9 cellular contexts compared by ENCODE assay signal in the genomic region with DNA sequence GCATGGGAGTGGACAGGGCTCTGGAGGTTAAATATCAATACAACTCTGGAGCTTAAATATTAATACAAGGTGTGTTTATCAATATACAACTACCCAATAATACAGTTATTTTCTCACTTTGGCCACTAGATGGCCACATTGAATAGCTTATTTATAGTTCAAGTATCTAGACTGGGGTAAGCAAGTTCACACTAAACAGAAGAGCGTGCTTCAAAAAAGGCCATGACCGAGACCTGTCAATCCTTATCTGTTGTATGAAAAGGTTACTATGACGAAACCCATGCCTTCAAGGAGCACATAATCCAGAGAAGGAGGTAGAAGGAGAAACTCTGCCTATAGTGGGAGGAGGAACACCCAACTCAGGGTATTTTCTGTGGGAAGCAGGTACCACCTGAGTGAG. TPM values are rescaled to one million over a fixed set of nuclear protein-coding genes. Genes with fewer than 3 reads are reported as not detected.
A peak's percentile ranks its signal among the peaks of the same experiment; 100 is the strongest.
DNase-seq lines count a peak whose midpoint lies in the region; ATAC-seq lines count a peak whose summit lies in the region.
"Had no signal": no experiment of that assay in that cellular context is flagged by ENCODE, and none has a peak within 500 bp of the region (broad histone marks: within the 10 kb centered on the region; RNA-seq: fewer than 3 reads in every experiment).

No MANE protein-coding gene starts in this region.

- H3K4me3 Mint-ChIP-seq in activated CD4-positive, alpha-beta memory T cell treated with anti-CD3 and anti-CD28 coated beads, Interleukin-2, amount 10 ng/mL, durations not matched to agents 7 days and 5 days: no peak overlapping the region

- H3K36me3 Mint-ChIP-seq in activated CD4-positive, alpha-beta memory T cell treated with anti-CD3 and anti-CD28 coated beads, Interleukin-2, amount 10 ng/mL, durations not matched to agents 7 days and 5 days (ENCODE audit: low read depth): no peaks in the 10 kb centered on the region

- CTCF ChIA-PET in activated CD4-positive, alpha-beta memory T cell treated with anti-CD3 and anti-CD28 coated beads, Interleukin-2, amount 10 ng/mL, durations not matched to agents 7 days and 5 days (lab: Charles Lee): interaction anchor here (0.6 to 5.8 kb wide), 34 partner anchors 9 to 455 kb away, joined by 3 to 49 read pairs (median 4); a partner anchor contains a TSS

- H3K27me3 Mint-ChIP-seq in activated CD4-positive, alpha-beta memory T cell treated with anti-CD3 and anti-CD28 coated beads, Interleukin-2, amount 10 ng/mL, durations not matched to agents 7 days and 5 days: no peaks in the 10 kb centered on the region

- no peaks in the 10 kb centered on the region for H3K9me3 Mint-ChIP-seq in activated CD4-positive, alpha-beta memory T cell treated with anti-CD3 and anti-CD28 coated beads, Interleukin-2, amount 10 ng/mL, durations not matched to agents 7 days and 5 days

- POLR2A ChIA-PET in activated CD4-positive, alpha-beta memory T cell treated with anti-CD3 and anti-CD28 coated beads, Interleukin-2, amount 10 ng/mL, durations not matched to agents 7 days and 5 days (lab: Charles Lee): interaction anchor here (0.7 to 1.4 kb wide), 3 partner anchors 17 to 233 kb away, joined by 3 read pairs; no protein-coding TSS in a partner anchor

- H3K4me1 Mint-ChIP-seq in activated CD4-positive, alpha-beta memory T cell treated with anti-CD3 and anti-CD28 coated beads, Interleukin-2, amount 10 ng/mL, durations not matched to agents 7 days and 5 days: peaks cover 5% of the 10 kb centered on the region

- no peak overlapping the region for H3K27ac Mint-ChIP-seq in activated CD4-positive, alpha-beta memory T cell treated with anti-CD3 and anti-CD28 coated beads, Interleukin-2, amount 10 ng/mL, durations not matched to agents 7 days and 5 days

- ATAC-seq in GM19395 (IDR thresholded peaks at IDR 0.05; ENCODE audit: unreplicated experiment) (peak; percentile 91), HG03354 (IDR thresholded peaks at IDR 0.05; ENCODE audit: poor library complexity, severe bottlenecking, unreplicated experiment) (peak; percentile 96)
- ATAC-seq in stimulated activated naive CD8-positive, alpha-beta T cell treated with anti-CD3 and anti-CD28 coated beads, Interleukin-15, Interleukin-2, amounts not matched to agents 100 U/mL and 50 U/mL, for 24 hours: peak; percentile 65

- peak; percentile 36 for DNase-seq in DMS79 treated with DMSO at 0.1 percent for 48 hours (lab: John Stamatoyannopoulos, UW)
- peak; percentile 8 for DNase-seq in NCI-H524 treated with DMSO at 0.1 percent for 48 hours (lab: John Stamatoyannopoulos, UW)
- DNase-seq in astrocyte of the hippocampus (ENCODE audit: low read depth, low spot score): peak; percentile 69
- DNase-seq in iPS-NIHi7 (ENCODE audit: extremely low spot score): peak; percentile 33
- no peak for DNase-seq in stimulated activated naive CD8-positive, alpha-beta T cell treated with anti-CD3 and anti-CD28 coated beads, Interleukin-15, Interleukin-2, amounts not matched to agents 100 U/mL and 50 U/mL, for 24 hours
- DNase-seq in activated CD4-positive, alpha-beta memory T cell treated with anti-CD3 and anti-CD28 coated beads, Interleukin-2, amount 10 ng/mL, durations not matched to agents 7 days and 5 days: no peak

RNA-seq across cellular contexts. Expression of a gene that starts 29.1 kb away (rescaled TPM):
- total RNA-seq in activated CD4-positive, alpha-beta memory T cell treated with anti-CD3 and anti-CD28 coated beads, Interleukin-2, amount 10 ng/mL, durations not matched to agents 7 days and 5 days: 1 to 10 TPM; 8.9 to 9.9 TPM

RNA-seq across cellular contexts. Expression of a gene that starts 29.1 kb away (rescaled TPM):
- 1 to 10 TPM; 8.0 to 9.6 TPM for total RNA-seq in activated CD4-positive, alpha-beta memory T cell treated with anti-CD3 and anti-CD28 coated beads, Interleukin-2, amount 10 ng/mL, durations not matched to agents 7 days and 5 days

RNA-seq across cellular contexts. Expression of a gene that starts 41.0 kb away (rescaled TPM):
- total RNA-seq in activated CD4-positive, alpha-beta memory T cell treated with anti-CD3 and anti-CD28 coated beads, Interleukin-2, amount 10 ng/mL, durations not matched to agents 7 days and 5 days: under 1 TPM in 1 of 2 experiments, not detected in 1; 0.13 TPM
- total RNA-seq: temporal lobe had no signal

Comparison
In these comparisons a context has a peak if more than half of its experiments do, and no peak if none do; other contexts are left out.
1. DNase-seq: peak in DMS79 treated with DMSO at 0.1 percent for 48 hours (single experiment), NCI-H524 treated with DMSO at 0.1 percent for 48 hours (single experiment), astrocyte of the hippocampus (single experiment) and iPS-NIHi7 (single experiment); none in stimulated activated naive CD8-positive, alpha-beta T cell treated with anti-CD3 and anti-CD28 coated beads, Interleukin-15, Interleukin-2, amounts not matched to agents 100 U/mL and 50 U/mL, for 24 hours (single experiment) and activated CD4-positive, alpha-beta memory T cell treated with anti-CD3 and anti-CD28 coated beads, Interleukin-2, amount 10 ng/mL, durations not matched to agents 7 days and 5 days (single experiment).
2. Peak in every context shown above with its lines, with median percentiles within 50 percentile points of each other: ATAC-seq.